Comparison of ENCODE assay signal across 1 cellular context in the genomic region with DNA sequence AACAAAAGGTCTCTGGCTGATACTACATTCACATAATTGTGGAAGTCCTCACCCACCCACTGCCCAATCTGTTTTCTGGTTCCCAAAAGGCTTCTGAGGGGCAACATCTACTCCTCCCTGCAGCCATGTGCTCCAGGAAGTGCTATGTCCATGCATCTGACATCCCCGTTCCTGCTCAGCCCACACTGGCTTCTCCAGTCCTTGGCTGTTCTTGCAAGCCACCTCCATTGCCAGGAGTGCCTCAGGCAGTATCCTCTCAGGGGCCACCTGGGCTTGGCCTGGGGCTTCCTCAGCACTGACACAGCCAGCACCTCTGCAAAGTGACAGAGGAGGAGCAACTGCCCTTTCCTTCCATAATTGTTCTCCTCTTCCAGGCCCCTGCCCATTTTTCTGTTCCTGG.
TF ChIP-seq lines count a peak whose summit lies in the region.

No MANE protein-coding gene starts in this region.

TF ChIP-seq in WTC11, 78 proteins besides CTCF, POLR2A, EP300 and RAD21 (continued from another document):
- TF ChIP-seq, protein P1, sequence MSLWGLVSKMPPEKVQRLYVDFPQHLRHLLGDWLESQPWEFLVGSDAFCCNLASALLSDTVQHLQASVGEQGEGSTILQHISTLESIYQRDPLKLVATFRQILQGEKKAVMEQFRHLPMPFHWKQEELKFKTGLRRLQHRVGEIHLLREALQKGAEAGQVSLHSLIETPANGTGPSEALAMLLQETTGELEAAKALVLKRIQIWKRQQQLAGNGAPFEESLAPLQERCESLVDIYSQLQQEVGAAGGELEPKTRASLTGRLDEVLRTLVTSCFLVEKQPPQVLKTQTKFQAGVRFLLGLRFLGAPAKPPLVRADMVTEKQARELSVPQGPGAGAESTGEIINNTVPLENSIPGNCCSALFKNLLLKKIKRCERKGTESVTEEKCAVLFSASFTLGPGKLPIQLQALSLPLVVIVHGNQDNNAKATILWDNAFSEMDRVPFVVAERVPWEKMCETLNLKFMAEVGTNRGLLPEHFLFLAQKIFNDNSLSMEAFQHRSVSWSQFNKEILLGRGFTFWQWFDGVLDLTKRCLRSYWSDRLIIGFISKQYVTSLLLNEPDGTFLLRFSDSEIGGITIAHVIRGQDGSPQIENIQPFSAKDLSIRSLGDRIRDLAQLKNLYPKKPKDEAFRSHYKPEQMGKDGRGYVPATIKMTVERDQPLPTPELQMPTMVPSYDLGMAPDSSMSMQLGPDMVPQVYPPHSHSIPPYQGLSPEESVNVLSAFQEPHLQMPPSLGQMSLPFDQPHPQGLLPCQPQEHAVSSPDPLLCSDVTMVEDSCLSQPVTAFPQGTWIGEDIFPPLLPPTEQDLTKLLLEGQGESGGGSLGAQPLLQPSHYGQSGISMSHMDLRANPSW (CRISPR knock-in tag; conservative IDR thresholded peaks at IDR 0.05; ENCODE audit: low read depth) = no peak
- TF ChIP-seq, protein P2, sequence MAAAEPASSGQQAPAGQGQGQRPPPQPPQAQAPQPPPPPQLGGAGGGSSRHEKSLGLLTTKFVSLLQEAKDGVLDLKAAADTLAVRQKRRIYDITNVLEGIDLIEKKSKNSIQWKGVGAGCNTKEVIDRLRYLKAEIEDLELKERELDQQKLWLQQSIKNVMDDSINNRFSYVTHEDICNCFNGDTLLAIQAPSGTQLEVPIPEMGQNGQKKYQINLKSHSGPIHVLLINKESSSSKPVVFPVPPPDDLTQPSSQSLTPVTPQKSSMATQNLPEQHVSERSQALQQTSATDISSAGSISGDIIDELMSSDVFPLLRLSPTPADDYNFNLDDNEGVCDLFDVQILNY (CRISPR knock-in tag; IDR thresholded peaks at IDR 0.05) = no peak
- TF ChIP-seq ATF1 (CRISPR knock-in tag; IDR thresholded peaks at IDR 0.05) = no peak
- TF ChIP-seq, protein P3, sequence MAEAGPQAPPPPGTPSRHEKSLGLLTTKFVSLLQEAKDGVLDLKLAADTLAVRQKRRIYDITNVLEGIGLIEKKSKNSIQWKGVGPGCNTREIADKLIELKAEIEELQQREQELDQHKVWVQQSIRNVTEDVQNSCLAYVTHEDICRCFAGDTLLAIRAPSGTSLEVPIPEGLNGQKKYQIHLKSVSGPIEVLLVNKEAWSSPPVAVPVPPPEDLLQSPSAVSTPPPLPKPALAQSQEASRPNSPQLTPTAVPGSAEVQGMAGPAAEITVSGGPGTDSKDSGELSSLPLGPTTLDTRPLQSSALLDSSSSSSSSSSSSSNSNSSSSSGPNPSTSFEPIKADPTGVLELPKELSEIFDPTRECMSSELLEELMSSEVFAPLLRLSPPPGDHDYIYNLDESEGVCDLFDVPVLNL (CRISPR knock-in tag; IDR thresholded peaks at IDR 0.05; ENCODE audit: borderline replicate concordance, low read depth) = no peak
- TF ChIP-seq, protein P4, sequence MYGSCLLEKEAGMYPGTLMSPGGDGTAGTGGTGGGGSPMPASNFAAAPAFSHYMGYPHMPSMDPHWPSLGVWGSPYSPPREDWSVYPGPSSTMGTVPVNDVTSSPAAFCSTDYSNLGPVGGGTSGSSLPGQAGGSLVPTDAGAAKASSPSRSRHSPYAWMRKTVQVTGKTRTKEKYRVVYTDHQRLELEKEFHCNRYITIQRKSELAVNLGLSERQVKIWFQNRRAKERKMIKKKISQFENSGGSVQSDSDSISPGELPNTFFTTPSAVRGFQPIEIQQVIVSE (CRISPR knock-in tag; IDR thresholded peaks at IDR 0.05; ENCODE audit: borderline replicate concordance) = no peak
- TF ChIP-seq HMGA2 (CRISPR knock-in tag; IDR thresholded peaks at IDR 0.05) = no peak
- no peak for TF ChIP-seq CBFB (CRISPR knock-in tag; IDR thresholded peaks at IDR 0.05; ENCODE audit: low read depth)
- no peak for TF ChIP-seq ELF4 (CRISPR knock-in tag; IDR thresholded peaks at IDR 0.05; ENCODE audit: low read depth)
- TF ChIP-seq ZNF232 (CRISPR knock-in tag; IDR thresholded peaks at IDR 0.05) = no peak
- no peak for TF ChIP-seq FOXJ3 (CRISPR knock-in tag; IDR thresholded peaks at IDR 0.05; ENCODE audit: borderline replicate concordance)
- TF ChIP-seq OVOL2 (CRISPR knock-in tag; IDR thresholded peaks at IDR 0.05; ENCODE audit: borderline replicate concordance) = no peak
